In the genomic region with DNA sequence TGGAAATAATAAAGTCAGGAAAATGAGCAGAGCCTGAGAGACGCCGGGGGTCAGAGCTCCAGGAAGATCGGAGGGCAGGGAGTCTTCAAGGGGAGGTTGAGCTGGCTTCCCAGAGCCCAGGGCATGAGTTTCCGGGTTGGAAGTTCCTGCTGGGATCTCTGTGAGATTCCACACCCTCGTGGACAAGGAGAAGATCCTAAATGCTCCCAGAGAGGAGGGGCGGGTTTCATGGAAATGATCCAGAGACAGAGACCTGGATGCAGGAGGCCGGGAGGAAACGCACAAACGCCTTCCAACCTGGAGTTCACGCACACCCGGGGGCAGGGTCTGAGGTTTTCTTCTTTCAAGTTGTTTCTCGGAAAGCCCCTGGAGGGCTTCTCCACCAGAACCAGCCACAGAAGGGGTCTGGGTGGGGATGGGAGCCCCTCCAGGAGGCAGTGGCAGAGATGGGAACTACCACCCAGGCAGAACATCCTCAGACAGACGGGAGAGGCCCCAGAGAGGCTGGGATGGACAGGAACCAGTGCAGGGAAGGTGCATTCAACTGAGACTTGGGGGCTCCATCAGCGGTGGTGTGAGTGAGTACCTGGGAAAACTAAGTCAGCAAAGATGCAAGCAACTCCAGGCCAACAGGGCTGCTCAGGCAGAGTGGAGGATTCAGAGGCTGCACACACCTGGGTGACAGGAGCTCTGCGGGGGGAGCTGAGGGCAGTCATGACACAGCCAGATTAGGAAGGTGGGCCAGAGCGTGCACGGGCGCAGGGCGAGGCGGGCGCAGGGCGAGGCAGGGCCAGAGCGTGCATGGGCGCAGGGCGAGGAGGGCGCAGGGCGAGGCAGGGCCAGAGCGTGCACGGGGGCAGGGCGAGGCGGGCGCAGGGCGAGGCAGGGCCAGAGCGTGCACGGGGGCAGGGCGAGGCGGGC, we compare ENCODE assay signal across 11 cellular contexts. TPM values are rescaled to one million over a fixed set of nuclear protein-coding genes. Genes with fewer than 3 reads are reported as not detected.
DNase-seq lines count a peak whose midpoint lies in the region; ATAC-seq, FAIRE-seq and TF ChIP-seq lines count a peak whose summit lies in the region.
"Had no signal": no experiment of that assay in that cellular context is flagged by ENCODE, and none has a peak within 500 bp of the region (broad histone marks: within the 10 kb centered on the region; RNA-seq: fewer than 3 reads in every experiment).

No MANE protein-coding gene starts in this region.

- H3K9ac ChIP-seq in astrocyte (ENCODE audit: low read length), result no peak overlapping the region

- H3K36me3 Mint-ChIP-seq in CD4-positive, alpha-beta memory T cell, result peaks cover 0 to 4% of the 10 kb centered on the region in 2 donors
- H3K36me3 Mint-ChIP-seq in GM23338 (ENCODE audit: low read depth), result peaks cover 1% of the 10 kb centered on the region; the same call in 1 of the 3 replicates
- H3K36me3 Mint-ChIP-seq in astrocyte (ENCODE audit: low read depth, unreplicated experiment), result peaks cover 15% of the 10 kb centered on the region
- peaks cover 2% of the 10 kb centered on the region for H3K36me3 Mint-ChIP-seq in nephron progenitor cell (ENCODE audit: low read depth)

- H3K36me3 ChIP-seq in CD4-positive, alpha-beta memory T cell (ENCODE audit: insufficient read depth, low read length), result no peaks in the 10 kb centered on the region
- no peaks in the 10 kb centered on the region for H3K36me3 ChIP-seq in GM23338 (ENCODE audit: insufficient read depth)
- no peaks in the 10 kb centered on the region for H3K36me3 ChIP-seq in astrocyte (ENCODE audit: insufficient read depth, low read length)
- no peaks in the 10 kb centered on the region for H3K36me3 ChIP-seq in esophagus muscularis mucosa
- H3K36me3 ChIP-seq: pancreas had no signal

- no peaks in the 10 kb centered on the region for H4K20me1 ChIP-seq in GM23338 (replicated peaks; ENCODE audit: insufficient read depth)
- H4K20me1 ChIP-seq in astrocyte (ENCODE audit: insufficient read depth, low read length), result no peaks in the 10 kb centered on the region

- no peak for TF ChIP-seq CTCF in GM23338 (conservative IDR thresholded peaks at IDR 0.05; ENCODE audit: low read depth in 2 of 2)
- no peak for TF ChIP-seq CTCF in astrocyte (IDR thresholded peaks at IDR 0.05; ENCODE audit: insufficient read depth, low read depth, low read length)
- TF ChIP-seq CTCF in nephron progenitor cell (IDR thresholded peaks at IDR 0.05), result no peak
- no peak for TF ChIP-seq CTCF in esophagus muscularis mucosa (IDR thresholded peaks at IDR 0.05)

- DNase-seq in CD4-positive, alpha-beta memory T cell, result peak in 1 of 5 donors; percentile 22
- no peak for DNase-seq in GM23338 (ENCODE audit: low spot score)
- DNase-seq in astrocyte (ENCODE audit: low read depth), result no peak
- no peak for DNase-seq in nephron progenitor cell
- DNase-seq in erythroblast (lab: John Stamatoyannopoulos, UW), result no peak
- DNase-seq in DMS153 treated with DMSO at 0.1 percent for 48 hours (lab: John Stamatoyannopoulos, UW; ENCODE audit: unreplicated experiment), result no peak
- no peak for DNase-seq in KG1 (lab: John Stamatoyannopoulos, UW)
- DNase-seq in esophagus muscularis mucosa (ENCODE audit: extremely low spot score), result no peak
- DNase-seq: NCI-H1694 had no signal

- H3K9me3 Mint-ChIP-seq in CD4-positive, alpha-beta memory T cell, result peaks cover 0 to 5% (median 4%) of the 10 kb centered on the region in 8 donors
- peaks cover 3% of the 10 kb centered on the region; the same call in 1 of the 3 replicates for H3K9me3 Mint-ChIP-seq in GM23338
- peaks cover 6% of the 10 kb centered on the region for H3K9me3 Mint-ChIP-seq in astrocyte (ENCODE audit: unreplicated experiment)
- H3K9me3 Mint-ChIP-seq in nephron progenitor cell, result peaks cover 8% of the 10 kb centered on the region

- H3K27me3 ChIP-seq in CD4-positive, alpha-beta memory T cell (ENCODE audit: insufficient read depth, low read length), result peaks cover 5% of the 10 kb centered on the region
- H3K27me3 ChIP-seq in GM23338 (ENCODE audit: insufficient read depth), result no peaks in the 10 kb centered on the region
- no peaks in the 10 kb centered on the region for H3K27me3 ChIP-seq in astrocyte (ENCODE audit: insufficient read depth, low read length)
- H3K27me3 ChIP-seq in esophagus muscularis mucosa, result peaks cover 0 to 27% (median 0%) of the 10 kb centered on the region in 4 donors
- H3K27me3 ChIP-seq: pancreas had no signal

- no peak overlapping the region for H3K4me3 ChIP-seq in CD4-positive, alpha-beta memory T cell (ENCODE audit: low read length in 2 of 2)
- no peak overlapping the region for H3K4me3 ChIP-seq in GM23338
- no peak overlapping the region for H3K4me3 ChIP-seq in astrocyte (ENCODE audit: insufficient read depth, low read depth, low read length)
- H3K4me3 ChIP-seq in esophagus muscularis mucosa, result no peak overlapping the region
- H3K4me3 ChIP-seq: pancreas had no signal

- peak overlapping the region in 7 of 8 donors; percentile 13 to 72 (median 51) for H3K4me3 Mint-ChIP-seq in CD4-positive, alpha-beta memory T cell
- H3K4me3 Mint-ChIP-seq in GM23338 (no peak overlapping the region; the same call in 2 of the 3 replicates), astrocyte (ENCODE audit: unreplicated experiment) (peak overlapping the region; percentile 8), nephron progenitor cell (peak overlapping the region; percentile 30)

- H3K27me3 Mint-ChIP-seq in CD4-positive, alpha-beta memory T cell, result no peaks in the 10 kb centered on the region
- H3K27me3 Mint-ChIP-seq in GM23338 (ENCODE audit: insufficient read depth, low read depth, poor library complexity), result peaks cover 20% of the 10 kb centered on the region
- H3K27me3 Mint-ChIP-seq in astrocyte (ENCODE audit: low read depth, unreplicated experiment), result peaks cover 2% of the 10 kb centered on the region
- peaks cover 31% of the 10 kb centered on the region for H3K27me3 Mint-ChIP-seq in nephron progenitor cell (ENCODE audit: low read depth, poor library complexity)

- TF ChIP-seq POLR2A in erythroblast (IDR thresholded peaks at IDR 0.05; ENCODE audit: low read length) (no peak), esophagus muscularis mucosa (IDR thresholded peaks at IDR 0.05; ENCODE audit: low read depth) (no peak)

- H2AFZ ChIP-seq in GM23338, result no peak overlapping the region
- no peak overlapping the region for H2AFZ ChIP-seq in astrocyte (ENCODE audit: low read depth, low read length)

- H3K9me2 ChIP-seq in GM23338 (ENCODE audit: insufficient read depth), result no peaks in the 10 kb centered on the region

- intact Hi-C loops in CD4-positive, alpha-beta memory T cell (cut with micrococcal nuclease), result no loop called here
- intact Hi-C loops in esophagus muscularis mucosa (cut with DNase I), result no loop called here

- H3K4me1 Mint-ChIP-seq in CD4-positive, alpha-beta memory T cell, result peaks cover 14 to 20% (median 17%) of the 10 kb centered on the region in 4 donors
- H3K4me1 Mint-ChIP-seq in GM23338, result peaks cover 33% of the 10 kb centered on the region
- H3K4me1 Mint-ChIP-seq in astrocyte (ENCODE audit: low read depth, unreplicated experiment), result peaks cover 35% of the 10 kb centered on the region
- peaks cover 47% of the 10 kb centered on the region for H3K4me1 Mint-ChIP-seq in nephron progenitor cell

- CTCF ChIA-PET in CD4-positive, alpha-beta memory T cell (lab: Charles Lee; ENCODE audit: partially characterized antibody), result no interaction called here

- no peak for TF ChIP-seq EP300 in esophagus muscularis mucosa (IDR thresholded peaks at IDR 0.05)

- no peak overlapping the region for H3K27ac ChIP-seq in CD4-positive, alpha-beta memory T cell (ENCODE audit: low read depth, low read length)
- H3K27ac ChIP-seq in GM23338 (ENCODE audit: low read depth) (no peak overlapping the region), astrocyte (ENCODE audit: low read depth, low read length) (no peak overlapping the region), esophagus muscularis mucosa (replicated peaks in 1 of 4) (no peak overlapping the region)
- H3K27ac ChIP-seq: pancreas had no signal

- peaks cover 11% of the 10 kb centered on the region for H3K4me1 ChIP-seq in CD4-positive, alpha-beta memory T cell (ENCODE audit: insufficient read depth, low read length)
- H3K4me1 ChIP-seq in GM23338 (ENCODE audit: insufficient read depth), result no peaks in the 10 kb centered on the region
- peaks cover 19% of the 10 kb centered on the region for H3K4me1 ChIP-seq in astrocyte (ENCODE audit: insufficient read depth, low read length)
- H3K4me1 ChIP-seq in esophagus muscularis mucosa, result peaks cover 0 to 10% (median 2%) of the 10 kb centered on the region in 4 donors
- H3K4me1 ChIP-seq: pancreas had no signal

- H3K79me2 ChIP-seq in GM23338 (replicated peaks; ENCODE audit: insufficient read depth) (no peaks in the 10 kb centered on the region), astrocyte (ENCODE audit: insufficient read depth, low read length) (peaks cover 8% of the 10 kb centered on the region)

- no peak for FAIRE-seq in astrocyte (lab: Jason Lieb, UNC)
- FAIRE-seq: H1, pancreas had no signal

- H3K27ac Mint-ChIP-seq in CD4-positive, alpha-beta memory T cell, result peak overlapping the region in 4 of 7 donors; percentile 36 to 70 (median 70)
- 0 out of 2 replicates have a peak overlapping the region, but pooled peaks have one; percentile 36 for H3K27ac Mint-ChIP-seq in GM23338
- peak overlapping the region; percentile 18 for H3K27ac Mint-ChIP-seq in astrocyte (ENCODE audit: unreplicated experiment)
- H3K27ac Mint-ChIP-seq in nephron progenitor cell, result no peak overlapping the region

- POLR2A ChIA-PET in CD4-positive, alpha-beta memory T cell (lab: Charles Lee; ENCODE audit: partially characterized antibody), result no interaction called here

- peaks cover 6% of the 10 kb centered on the region; the same call in 1 of the 2 replicates for H3F3A ChIP-seq in GM23338 (replicated peaks; ENCODE audit: low read depth)

- H3K4me2 ChIP-seq in GM23338 (no peak overlapping the region), astrocyte (ENCODE audit: low read length) (no peak overlapping the region)

- 81% methylated on average over 31 of the region's 37 CpGs for WGBS in esophagus muscularis mucosa

- peak; percentile 11; the same call in 2 of the 3 replicates for ATAC-seq in GM23338
- ATAC-seq: pancreas had no signal

- H3K9me3 ChIP-seq in CD4-positive, alpha-beta memory T cell (ENCODE audit: control insufficient read depth in 1 of 2, low read length in 2 of 2), result no peaks in the 10 kb centered on the region
- H3K9me3 ChIP-seq in astrocyte (ENCODE audit: insufficient read depth, low read depth, low read length) (no peaks in the 10 kb centered on the region), esophagus muscularis mucosa (peaks cover 0 to 5% (median under 1%) of the 10 kb centered on the region in 4 donors)
- H3K9me3 ChIP-seq: pancreas had no signal

TF ChIP-seq in GM23338, 12 proteins besides CTCF, POLR2A, EP300 and RAD21 (continues in another document):
- TF ChIP-seq EZH2 (IDR thresholded peaks at IDR 0.05; ENCODE audit: low read depth, unreplicated experiment), result no peak
- no peak for TF ChIP-seq CREB1 (CRISPR knock-in tag; IDR thresholded peaks at IDR 0.05; ENCODE audit: low read depth)

RNA-seq across cellular contexts. Expression of a gene that starts 52.1 kb away (rescaled TPM):
- 10 to 100 TPM; 83.0 to 96.1 TPM for total RNA-seq in CD4-positive, alpha-beta memory T cell
- polyA plus RNA-seq in CD4-positive, alpha-beta memory T cell, result 10 to 100 TPM; 32.0 to 42.8 TPM
- 24.2 and 31.6 TPM in 2 replicates for total RNA-seq in GM23338 (2014; rRNA removed; shearing (Covaris generic))
- 13.4 and 13.8 TPM in 2 replicates for polyA plus RNA-seq in GM23338 (2016; fragmentation: Nextera tagmentation; extraction: Ambion mirVana)
- total RNA-seq in astrocyte (36.7 and 37.9 TPM in 2 replicates), esophagus muscularis mucosa (10 to 100 TPM; 48.6 to 82.1 (median 59.3) TPM)
